Comparison of ENCODE assay signal across 1 cellular context in the genomic region with DNA sequence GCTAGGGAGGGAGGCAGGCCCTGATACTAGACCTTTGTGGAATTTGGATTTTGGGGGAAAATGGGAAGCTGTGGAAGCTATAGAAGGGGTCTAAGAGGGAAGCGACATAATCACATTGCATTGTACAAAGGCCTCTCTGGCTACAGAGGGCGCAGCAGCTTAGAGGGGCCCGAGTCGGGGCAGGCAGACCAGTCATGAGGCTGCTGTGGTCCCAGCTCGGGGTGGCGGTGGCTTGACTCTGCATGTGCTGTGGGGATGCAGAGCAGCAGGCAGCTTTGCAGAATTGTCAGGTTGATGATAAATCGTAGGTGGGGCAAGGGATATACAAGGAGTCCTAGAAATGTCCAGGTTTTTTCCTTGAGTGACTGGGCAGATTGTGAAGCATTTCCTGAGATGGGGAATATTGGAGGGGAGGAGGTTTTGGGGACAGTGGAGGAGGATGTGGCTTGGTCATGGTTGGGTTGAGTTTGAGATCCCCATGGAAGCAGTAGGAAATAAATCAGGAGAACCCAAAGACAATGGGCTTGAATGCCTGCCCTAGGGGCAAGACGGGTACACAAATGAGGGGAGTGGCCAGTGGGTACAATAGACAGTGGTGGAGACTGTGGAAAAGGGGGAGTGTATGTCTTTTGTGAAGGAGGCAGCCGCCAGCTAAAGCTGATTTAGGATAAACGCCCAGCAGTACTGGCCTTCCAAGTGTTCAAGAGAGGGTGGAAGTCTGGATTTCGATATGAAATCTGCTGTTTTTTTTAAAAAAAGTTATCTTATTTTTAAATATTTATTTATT.
TF ChIP-seq lines count a peak whose summit lies in the region.

No MANE protein-coding gene starts in this region.

TF ChIP-seq in HepG2, 621 proteins besides CTCF, POLR2A, EP300 and RAD21 (continued from another document):
- TF ChIP-seq ZNF275 (CRISPR knock-in tag; IDR thresholded peaks at IDR 0.05; ENCODE audit: borderline replicate concordance) (no peak), KIAA2018 (CRISPR knock-in tag; IDR thresholded peaks at IDR 0.05; ENCODE audit: borderline replicate concordance) (no peak), ZBTB14 (CRISPR knock-in tag; IDR thresholded peaks at IDR 0.05) (no peak)
